Comparison of ENCODE assay signal across 1 cellular context in the genomic region with DNA sequence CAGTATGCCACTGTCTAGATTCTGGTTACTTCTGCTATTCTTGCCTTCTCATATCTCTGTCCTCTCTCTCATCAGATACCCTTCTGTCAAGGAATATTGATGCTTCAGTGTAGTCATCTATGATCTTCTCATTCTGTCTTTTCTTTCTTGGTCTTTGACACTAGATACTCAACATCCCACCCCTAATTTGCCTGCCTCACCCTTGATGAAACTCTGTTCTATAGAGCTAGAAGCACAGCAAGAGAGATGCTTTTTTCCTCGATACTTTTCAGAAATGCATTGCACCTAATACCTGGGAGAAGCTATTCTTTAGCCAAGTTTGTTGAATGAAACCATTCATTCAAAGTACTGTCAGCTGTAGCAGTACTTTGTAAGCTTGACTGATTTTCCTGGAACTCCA.
TF ChIP-seq lines count a peak whose summit lies in the region.

No MANE protein-coding gene starts in this region.

TF ChIP-seq in GM12878, 131 proteins besides CTCF, POLR2A, EP300 and RAD21:
- no peak for TF ChIP-seq TAF1 (IDR thresholded peaks at IDR 0.05; ENCODE audit: borderline replicate concordance, low read depth, low read length)
- TF ChIP-seq NFYA (IDR thresholded peaks at IDR 0.05; ENCODE audit: borderline replicate concordance, low read depth, low read length), result no peak
- TF ChIP-seq, protein P1, sequence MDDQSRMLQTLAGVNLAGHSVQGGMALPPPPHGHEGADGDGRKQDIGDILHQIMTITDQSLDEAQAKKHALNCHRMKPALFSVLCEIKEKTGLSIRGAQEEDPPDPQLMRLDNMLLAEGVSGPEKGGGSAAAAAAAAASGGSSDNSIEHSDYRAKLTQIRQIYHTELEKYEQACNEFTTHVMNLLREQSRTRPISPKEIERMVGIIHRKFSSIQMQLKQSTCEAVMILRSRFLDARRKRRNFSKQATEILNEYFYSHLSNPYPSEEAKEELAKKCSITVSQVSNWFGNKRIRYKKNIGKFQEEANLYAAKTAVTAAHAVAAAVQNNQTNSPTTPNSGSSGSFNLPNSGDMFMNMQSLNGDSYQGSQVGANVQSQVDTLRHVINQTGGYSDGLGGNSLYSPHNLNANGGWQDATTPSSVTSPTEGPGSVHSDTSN (IDR thresholded peaks at IDR 0.05; ENCODE audit: insufficient replicate concordance, low read depth, low read length), result no peak
- TF ChIP-seq SMARCA5 (IDR thresholded peaks at IDR 0.05), result no peak
- no peak for TF ChIP-seq HDAC6 (IDR thresholded peaks at IDR 0.05; ENCODE audit: unreplicated experiment)
- TF ChIP-seq, protein P2, sequence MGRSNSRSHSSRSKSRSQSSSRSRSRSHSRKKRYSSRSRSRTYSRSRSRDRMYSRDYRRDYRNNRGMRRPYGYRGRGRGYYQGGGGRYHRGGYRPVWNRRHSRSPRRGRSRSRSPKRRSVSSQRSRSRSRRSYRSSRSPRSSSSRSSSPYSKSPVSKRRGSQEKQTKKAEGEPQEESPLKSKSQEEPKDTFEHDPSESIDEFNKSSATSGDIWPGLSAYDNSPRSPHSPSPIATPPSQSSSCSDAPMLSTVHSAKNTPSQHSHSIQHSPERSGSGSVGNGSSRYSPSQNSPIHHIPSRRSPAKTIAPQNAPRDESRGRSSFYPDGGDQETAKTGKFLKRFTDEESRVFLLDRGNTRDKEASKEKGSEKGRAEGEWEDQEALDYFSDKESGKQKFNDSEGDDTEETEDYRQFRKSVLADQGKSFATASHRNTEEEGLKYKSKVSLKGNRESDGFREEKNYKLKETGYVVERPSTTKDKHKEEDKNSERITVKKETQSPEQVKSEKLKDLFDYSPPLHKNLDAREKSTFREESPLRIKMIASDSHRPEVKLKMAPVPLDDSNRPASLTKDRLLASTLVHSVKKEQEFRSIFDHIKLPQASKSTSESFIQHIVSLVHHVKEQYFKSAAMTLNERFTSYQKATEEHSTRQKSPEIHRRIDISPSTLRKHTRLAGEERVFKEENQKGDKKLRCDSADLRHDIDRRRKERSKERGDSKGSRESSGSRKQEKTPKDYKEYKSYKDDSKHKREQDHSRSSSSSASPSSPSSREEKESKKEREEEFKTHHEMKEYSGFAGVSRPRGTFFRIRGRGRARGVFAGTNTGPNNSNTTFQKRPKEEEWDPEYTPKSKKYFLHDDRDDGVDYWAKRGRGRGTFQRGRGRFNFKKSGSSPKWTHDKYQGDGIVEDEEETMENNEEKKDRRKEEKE (IDR thresholded peaks at IDR 0.05), result no peak
- no peak for TF ChIP-seq CBX3 (IDR thresholded peaks at IDR 0.05; ENCODE audit: borderline replicate concordance, low read depth)
